8 cellular contexts compared by ENCODE assay signal in genomic region chr15:32651229-32651837, GRCh38. TPM values are rescaled to one million over a fixed set of nuclear protein-coding genes. Genes with fewer than 3 reads are reported as not detected.
DNase-seq lines count a peak whose midpoint lies in the region; ATAC-seq and TF ChIP-seq lines count a peak whose summit lies in the region.

No MANE protein-coding gene starts in this region.

- peak; percentile 3 to 25 for DNase-seq in activated CD4-positive, alpha-beta T cell treated with anti-CD3 and anti-CD28 coated beads for 24 hours (ENCODE audit: low read depth in 2 of 2)
- no peak for DNase-seq in activated CD4-positive, alpha-beta T cell treated with anti-CD3 and anti-CD28 coated beads for 1 hour
- DNase-seq in HCT116 (ENCODE audit: low read depth, low spot score), result peak; percentile 23
- peak; percentile 19 to 36 for DNase-seq in NCI-H1930 (lab: John Stamatoyannopoulos, UW)
- DNase-seq in activated CD4-positive, alpha-beta T cell treated with anti-CD3 and anti-CD28 coated beads, Interleukin-2, amount 10 ng/mL, durations not matched to agents 7 days and 5 days, result peak; percentile 68
- peak; percentile 92 for DNase-seq in endodermal cell
- DNase-seq in myocyte (ENCODE audit: low read depth), result peak; percentile 81
- peak; percentile 44 to 64 for DNase-seq in thyroid gland

- H3K9me3 ChIP-seq in HCT116 (ENCODE audit: control insufficient read depth in 1 of 2, insufficient read depth in 1 of 2, low read depth in 1 of 2, low read length in 2 of 2) (no peaks in the 10 kb centered on the region), endodermal cell (ENCODE audit: control insufficient read depth, low read length) (no peaks in the 10 kb centered on the region), thyroid gland (no peaks in the 10 kb centered on the region)

- no peaks in the 10 kb centered on the region for H4K20me1 ChIP-seq in HCT116 (ENCODE audit: insufficient read depth)

- no peaks in the 10 kb centered on the region for H3K79me2 ChIP-seq in HCT116 (ENCODE audit: insufficient read depth, low read length)

- intact Hi-C loops in HCT116 (cut with micrococcal nuclease) (loop anchor here (2.0 to 5.0 kb wide), 2 partner anchors 343 to 481 kb away; no protein-coding TSS in a partner anchor), thyroid gland (cut with DNase I) (no loop called here)

- H2AFZ ChIP-seq in HCT116 (ENCODE audit: low read depth, low read length, poor library complexity, severe bottlenecking), result no peak overlapping the region

- 42 to 45% methylated on average over 6 of the region's 6 CpGs for WGBS in endodermal cell (ENCODE audit: insufficient coverage in 1 of 2, insufficient read length in 1 of 2), 2 experiments
- 43 to 45% methylated on average over 6 of the region's 6 CpGs for WGBS in thyroid gland, 2 donors

- H3K9ac ChIP-seq in HCT116 (ENCODE audit: low read length), result no peak overlapping the region
- no peak overlapping the region for H3K9ac ChIP-seq in endodermal cell (ENCODE audit: extremely low read depth, low read length, poor library complexity, severe bottlenecking)

- peak; percentile 47 for TF ChIP-seq RAD21 in HCT116 (IDR thresholded peaks at IDR 0.05; ENCODE audit: low read depth)

- RAD21 ChIA-PET in HCT116 (lab: Charles Lee; ENCODE audit: low non-redundant PET in 1 of 2, low total read pairs in 2 of 2, uncharacterized antibody in 2 of 2, unreplicated experiment in 2 of 2), result no interaction called here

- peaks cover 58% of the 10 kb centered on the region for H3K36me3 Mint-ChIP-seq in activated CD4-positive, alpha-beta T cell treated with anti-CD3 and anti-CD28 coated beads, Interleukin-2, amount 10 ng/mL, durations not matched to agents 7 days and 5 days (ENCODE audit: low read depth)
- H3K36me3 Mint-ChIP-seq in endodermal cell (ENCODE audit: low read depth), result no peaks in the 10 kb centered on the region

- H3K36me3 ChIP-seq in HCT116 (ENCODE audit: control insufficient read depth in 1 of 2, insufficient read depth in 2 of 2, low read length in 2 of 2) (peaks cover 4 to 9% of the 10 kb centered on the region in 2 experiments; a peak in 3 of 4 replicates), endodermal cell (ENCODE audit: control insufficient read depth, insufficient read depth, low read length) (no peaks in the 10 kb centered on the region), thyroid gland (no peaks in the 10 kb centered on the region)

- H3K27ac Mint-ChIP-seq in activated CD4-positive, alpha-beta T cell treated with anti-CD3 and anti-CD28 coated beads, Interleukin-2, amount 10 ng/mL, durations not matched to agents 7 days and 5 days, result no peak overlapping the region
- no peak overlapping the region for H3K27ac Mint-ChIP-seq in endodermal cell

- no TSS peak for BruUV-seq in HCT116 (replicated peaks; lab: Mats Ljungman, UMichigan)

- TF ChIP-seq POLR2A in HCT116 (IDR thresholded peaks at IDR 0.05; ENCODE audit: borderline replicate concordance, extremely low read depth, insufficient read depth, insufficient read length), result no peak
- no peak for TF ChIP-seq POLR2A in thyroid gland (IDR thresholded peaks at IDR 0.05)

- H3K4me1 Mint-ChIP-seq in activated CD4-positive, alpha-beta T cell treated with anti-CD3 and anti-CD28 coated beads, Interleukin-2, amount 10 ng/mL, durations not matched to agents 7 days and 5 days, result peaks cover 9% of the 10 kb centered on the region
- H3K4me1 Mint-ChIP-seq in endodermal cell, result peaks cover 26% of the 10 kb centered on the region

- H3K27me3 ChIP-seq in HCT116 (ENCODE audit: insufficient read depth, low read length), result no peaks in the 10 kb centered on the region
- no peaks in the 10 kb centered on the region for H3K27me3 ChIP-seq in endodermal cell (ENCODE audit: control insufficient read depth, insufficient read depth, low read length, poor library complexity, severe bottlenecking)
- no peaks in the 10 kb centered on the region for H3K27me3 ChIP-seq in thyroid gland

- CTCF ChIA-PET in HCT116 (lab: Charles Lee), result interaction anchor here (0.9 to 3.2 kb wide), 6 partner anchors 9 to 481 kb away, joined by 3 to 15 read pairs (median 5); no protein-coding TSS in a partner anchor
- CTCF ChIA-PET in activated CD4-positive, alpha-beta T cell treated with anti-CD3 and anti-CD28 coated beads, Interleukin-2, amount 10 ng/mL, durations not matched to agents 7 days and 5 days (lab: Charles Lee), result interaction anchor here (1.1 to 1.7 kb wide), 2 partner anchors 9 to 28 kb away, joined by 5 read pairs; no protein-coding TSS in a partner anchor

- H3K27me3 Mint-ChIP-seq in activated CD4-positive, alpha-beta T cell treated with anti-CD3 and anti-CD28 coated beads, Interleukin-2, amount 10 ng/mL, durations not matched to agents 7 days and 5 days, result no peaks in the 10 kb centered on the region
- H3K27me3 Mint-ChIP-seq in endodermal cell (ENCODE audit: insufficient read depth), result no peaks in the 10 kb centered on the region

- H3K4me3 ChIP-seq in HCT116 (replicated peaks in 1 of 2; ENCODE audit: low read depth in 1 of 2, low read length in 2 of 2) (no peak overlapping the region), endodermal cell (ENCODE audit: low read length) (no peak overlapping the region), thyroid gland (replicated peaks in 1 of 3) (no peak overlapping the region)

- no peaks in the 10 kb centered on the region for H3K9me3 Mint-ChIP-seq in activated CD4-positive, alpha-beta T cell treated with anti-CD3 and anti-CD28 coated beads, Interleukin-2, amount 10 ng/mL, durations not matched to agents 7 days and 5 days
- no peaks in the 10 kb centered on the region for H3K9me3 Mint-ChIP-seq in endodermal cell

- H3K4me3 Mint-ChIP-seq in activated CD4-positive, alpha-beta T cell treated with anti-CD3 and anti-CD28 coated beads, Interleukin-2, amount 10 ng/mL, durations not matched to agents 7 days and 5 days, result no peak overlapping the region
- no peak overlapping the region for H3K4me3 Mint-ChIP-seq in endodermal cell

- peak; percentile 60 to 96 (median 88); a peak in 5 of 6 replicates for TF ChIP-seq CTCF in HCT116 (IDR thresholded peaks at IDR 0.05 in 2 of 3, conservative IDR thresholded peaks at IDR 0.05 in 1 of 3; ENCODE audit: borderline replicate concordance in 1 of 3, insufficient read depth in 1 of 3, low read depth in 2 of 3, low read length in 2 of 3)
- TF ChIP-seq CTCF in endodermal cell (conservative IDR thresholded peaks at IDR 0.05), result peak; percentile 94
- TF ChIP-seq CTCF in thyroid gland (IDR thresholded peaks at IDR 0.05), result peak; percentile 44 to 92 (median 81)

- POLR2A ChIA-PET in HCT116 (lab: Charles Lee), result no interaction called here
- POLR2A ChIA-PET in activated CD4-positive, alpha-beta T cell treated with anti-CD3 and anti-CD28 coated beads, Interleukin-2, amount 10 ng/mL, durations not matched to agents 7 days and 5 days (lab: Charles Lee), result no interaction called here

- no peak overlapping the region for H3K27ac ChIP-seq in HCT116 (ENCODE audit: low read depth, low read length)
- H3K27ac ChIP-seq in endodermal cell (ENCODE audit: low read depth, low read length), result no peak overlapping the region
- no peak overlapping the region for H3K27ac ChIP-seq in thyroid gland

- no peak overlapping the region for H3K4me2 ChIP-seq in HCT116 (ENCODE audit: low read length)

- no peaks in the 10 kb centered on the region for H3K9me2 ChIP-seq in HCT116 (ENCODE audit: insufficient read depth)

- no peaks in the 10 kb centered on the region for H3K4me1 ChIP-seq in HCT116 (ENCODE audit: control insufficient read depth in 1 of 2, insufficient read depth in 2 of 2, low read length in 2 of 2)
- H3K4me1 ChIP-seq in endodermal cell (ENCODE audit: control insufficient read depth, insufficient read depth, low read length), result peaks cover under 1% of the 10 kb centered on the region
- no peaks in the 10 kb centered on the region for H3K4me1 ChIP-seq in thyroid gland

- peak; percentile 90 for ATAC-seq in HCT116

TF ChIP-seq in HCT116, 20 proteins besides CTCF, POLR2A, EP300 and RAD21 (continues in another document):
- TF ChIP-seq SIN3A (IDR thresholded peaks at IDR 0.05; ENCODE audit: low read depth) (no peak), ELF1 (IDR thresholded peaks at IDR 0.05; ENCODE audit: borderline replicate concordance, low read depth) (no peak), ZNF274 (IDR thresholded peaks at IDR 0.05; ENCODE audit: low read depth, low read length) (no peak)

RNA-seq across cellular contexts. Expression of gene SCG5, which starts 9.8 kb away (rescaled TPM):
- total RNA-seq in HCT116 (2021; ENCODE audit: unreplicated experiment) (1.7 TPM), endodermal cell (10 to 100 TPM; 10.9 to 17.2 TPM), myocyte (1.3 and 2.3 TPM in 2 replicates), thyroid gland (10 to 100 TPM in 2 of 4 donors, 1 to 10 TPM in 2; 2.7 to 11.8 (median 8.3) TPM)
- 0.72 and 0.76 TPM in 2 replicates for polyA plus RNA-seq in HCT116 (2012)
- 1 to 10 TPM; 2.5 to 3.7 TPM for total RNA-seq in activated CD4-positive, alpha-beta T cell treated with anti-CD3 and anti-CD28 coated beads, Interleukin-2, amount 10 ng/mL, durations not matched to agents 7 days and 5 days
- 14.9 TPM for polyA plus RNA-seq in endodermal cell (2013, experiment 1 of 2)
- 14.2 TPM for polyA plus RNA-seq in endodermal cell (2013, experiment 2 of 2)
- 4.7 TPM for polyA plus RNA-seq in myocyte (2012)

RNA-seq across cellular contexts. Expression of gene ARHGAP11A, which starts 36.0 kb away (rescaled TPM):
- total RNA-seq in HCT116 (2021; ENCODE audit: unreplicated experiment) (102 TPM), endodermal cell (100 to 1,000 TPM in 1 of 2 donors, 10 to 100 TPM in 1; 61.0 to 107 TPM), myocyte (2.2 and 4.5 TPM in 2 replicates), thyroid gland (1 to 10 TPM; 2.0 to 8.2 (median 4.8) TPM)
- polyA plus RNA-seq in HCT116 (2012), result 43.8 and 48.6 TPM in 2 replicates
- total RNA-seq in activated CD4-positive, alpha-beta T cell treated with anti-CD3 and anti-CD28 coated beads, Interleukin-2, amount 10 ng/mL, durations not matched to agents 7 days and 5 days, result 100 to 1,000 TPM; 148 to 160 TPM
- 54.3 TPM for polyA plus RNA-seq in endodermal cell (2013, experiment 1 of 2)
- 54.6 TPM for polyA plus RNA-seq in endodermal cell (2013, experiment 2 of 2)
- polyA plus RNA-seq in myocyte (2012), result 2.8 TPM

RNA-seq across cellular contexts. Expression of gene GOLGA8N, which starts 58.1 kb away (rescaled TPM):
- total RNA-seq in HCT116 (2021; ENCODE audit: unreplicated experiment), result 2.4 TPM
- polyA plus RNA-seq in HCT116 (2012), result 1.7 and 2.3 TPM in 2 replicates
- total RNA-seq in activated CD4-positive, alpha-beta T cell treated with anti-CD3 and anti-CD28 coated beads, Interleukin-2, amount 10 ng/mL, durations not matched to agents 7 days and 5 days, result 1 to 10 TPM; 8.1 to 9.2 TPM
- 1 to 10 TPM; 1.1 to 3.7 TPM for total RNA-seq in endodermal cell
- polyA plus RNA-seq in endodermal cell (2013, experiment 1 of 2), result 0.71 TPM
- 2.0 TPM for polyA plus RNA-seq in endodermal cell (2013, experiment 2 of 2)
- 6.2 and 47.5 TPM in 2 replicates for total RNA-seq in myocyte
- 13.4 TPM for polyA plus RNA-seq in myocyte (2012)
- 100 to 1,000 TPM in 1 of 4 donors, 10 to 100 TPM in 3; 28.9 to 380 (median 80.8) TPM for total RNA-seq in thyroid gland

Comparison
In these comparisons a context has a peak if more than half of its experiments do, and no peak if none do; other contexts are left out.
1. RNA of gene ARHGAP11A, which starts 36.0 kb away (total RNA-seq): 148 to 160 TPM in activated CD4-positive, alpha-beta T cell treated with anti-CD3 and anti-CD28 coated beads, Interleukin-2, amount 10 ng/mL, durations not matched to agents 7 days and 5 days, 61.0 to 107 TPM in endodermal cell and 102 TPM in HCT116 (single experiment); 2.0 to 8.2 TPM in thyroid gland and 2.2 to 4.5 TPM in myocyte; every median in the first group is over 4 times any median in the second.
2. Peak in every context shown above with its lines, with median percentiles within 50 percentile points of each other: CTCF ChIP-seq.